ENCODE assay signal across 12 cellular contexts in genomic region chr4:2788532-2789103, GRCh38. TPM values are rescaled to one million over a fixed set of nuclear protein-coding genes. Genes with fewer than 3 reads are reported as not detected.
DNase-seq lines count a peak whose midpoint lies in the region; ATAC-seq and TF ChIP-seq lines count a peak whose summit lies in the region.
"Had no signal": no experiment of that assay in that cellular context is flagged by ENCODE, and none has a peak within 500 bp of the region (broad histone marks: within the 10 kb centered on the region; RNA-seq: fewer than 3 reads in every experiment).

No MANE protein-coding gene starts in this region.

- 62 to 69% (median 68%) methylated on average over 4 of the region's 4 CpGs for WGBS in psoas muscle, 3 donors
- 66% methylated on average over 4 of the region's 4 CpGs; no CpG with 5 or more reads in 1 of the 2 donors for WGBS in transverse colon (ENCODE audit: low coverage in 1 of 2), 2 donors

- H3K4me3 ChIP-seq in psoas muscle = no peak overlapping the region
- no peak overlapping the region for H3K4me3 ChIP-seq in transverse colon
- H3K4me3 ChIP-seq: thyroid gland had no signal

- no peaks in the 10 kb centered on the region for H3K36me3 ChIP-seq in psoas muscle (ENCODE audit: insufficient read depth in 1 of 2, low read depth in 1 of 2)
- H3K36me3 ChIP-seq in transverse colon = no peaks in the 10 kb centered on the region
- H3K36me3 ChIP-seq: thyroid gland had no signal

- H3K27me3 ChIP-seq in psoas muscle (ENCODE audit: insufficient read depth in 3 of 3, low read length in 2 of 3) (no peaks in the 10 kb centered on the region), transverse colon (no peaks in the 10 kb centered on the region)
- H3K27me3 ChIP-seq: thyroid gland had no signal

- H3K9me3 ChIP-seq in psoas muscle (no peaks in the 10 kb centered on the region), transverse colon (no peaks in the 10 kb centered on the region)
- H3K9me3 ChIP-seq: thyroid gland had no signal

- H3K27ac ChIP-seq in psoas muscle = no peak overlapping the region
- H3K27ac ChIP-seq in transverse colon = peak overlapping the region in 2 of 4 donors; percentile 64 to 73

- no peak for TF ChIP-seq POLR2A in transverse colon (IDR thresholded peaks at IDR 0.05)

- TF ChIP-seq EP300 in transverse colon (IDR thresholded peaks at IDR 0.05; ENCODE audit: low read depth) = no peak

- DNase-seq in EH (ENCODE audit: low read depth) (peak; percentile 53), RPMI7951 (ENCODE audit: low read depth) (peak; percentile 66), globus pallidus (ENCODE audit: low spot score) (peak; percentile 48), psoas muscle (peak in 1 of 2 donors; percentile 77), glomerular visceral epithelial cell (ENCODE audit: extremely low spot score) (no peak), T-helper 1 cell (no peak), transverse colon (no peak), NK-92 (lab: John Stamatoyannopoulos, UW; ENCODE audit: unreplicated experiment) (no peak)
- DNase-seq: activated naive CD8-positive, alpha-beta T cell treated with anti-CD3 and anti-CD28 coated beads, Interleukin-2, amount 10 ng/mL, durations not matched to agents 7 days and 5 days; NCI-H1048; NK-92 treated with Interleukin-12 subunit alpha and Interleukin-12 subunit beta, amount 100 ng/mL, for 24 hours had no signal

- TF ChIP-seq CTCF in psoas muscle (IDR thresholded peaks at IDR 0.05) = no peak
- TF ChIP-seq CTCF in transverse colon (IDR thresholded peaks at IDR 0.05) = no peak

- intact Hi-C loops in psoas muscle (cut with DNase I) = no loop called here
- intact Hi-C loops in transverse colon (cut with DNase I; ENCODE audit: low total_unique reads) = no loop called here

- H3K4me1 ChIP-seq in psoas muscle (peaks cover 21% of the 10 kb centered on the region), transverse colon (peaks cover 10 to 28% (median 16%) of the 10 kb centered on the region in 4 donors)

- in situ Hi-C loops in transverse colon (cut with MboI; ENCODE audit: low pct_ligation_motif_present in 1 of 4, low pct_unique_long_range_greater_than_20kb in 1 of 4, low sequenced_read_pairs in 3 of 4) = no loop called here

- peak; percentile 25 to 53 (median 50) for ATAC-seq in psoas muscle

RNA-seq across cellular contexts. Expression of gene SH3BP2, which starts 4.3 kb away (rescaled TPM):
- 22.0 and 24.8 TPM in 2 replicates for total RNA-seq in RPMI7951 (2014; rRNA removed; shearing (Covaris generic))
- total RNA-seq in psoas muscle (10 to 100 TPM; 12.4 to 18.1 (median 13.9) TPM), transverse colon (100 to 1,000 TPM in 3 of 4 donors, 10 to 100 TPM in 1; 92.6 to 301 (median 117) TPM)
- polyA plus RNA-seq in psoas muscle = 10 to 100 TPM in 1 of 3 donors, 1 to 10 TPM in 2; 7.1 to 13.1 (median 8.0) TPM

RNA-seq across cellular contexts. Expression of gene TNIP2, which starts 32.5 kb away (rescaled TPM):
- total RNA-seq in RPMI7951 (2014; rRNA removed; shearing (Covaris generic)) = 21.7 and 23.3 TPM in 2 replicates
- 10 to 100 TPM; 16.3 to 44.6 (median 32.4) TPM for total RNA-seq in psoas muscle
- 10 to 100 TPM; 45.9 to 66.2 (median 59.5) TPM for polyA plus RNA-seq in psoas muscle
- total RNA-seq in transverse colon = 100 to 1,000 TPM in 3 of 4 donors, 10 to 100 TPM in 1; 91.8 to 203 (median 129) TPM

RNA-seq across cellular contexts. Expression of gene ADD1, which starts 55.0 kb away (rescaled TPM):
- total RNA-seq in RPMI7951 (2014; rRNA removed; shearing (Covaris generic)) = 115 and 136 TPM in 2 replicates
- total RNA-seq in psoas muscle = 100 to 1,000 TPM; 163 to 214 (median 187) TPM
- 100 to 1,000 TPM; 124 to 224 (median 126) TPM for polyA plus RNA-seq in psoas muscle
- total RNA-seq in transverse colon = 100 to 1,000 TPM; 218 to 392 (median 299) TPM

Comparison
In these comparisons a context has a peak if more than half of its experiments do, and no peak if none do; other contexts are left out.
1. DNase-seq: peak in EH (single experiment), RPMI7951 (single experiment) and globus pallidus (single experiment); none in glomerular visceral epithelial cell (single experiment), T-helper 1 cell (0 of 5), transverse colon (single experiment) and NK-92 (single experiment).